Comparison of ENCODE assay signal across 8 cellular contexts in the genomic region with DNA sequence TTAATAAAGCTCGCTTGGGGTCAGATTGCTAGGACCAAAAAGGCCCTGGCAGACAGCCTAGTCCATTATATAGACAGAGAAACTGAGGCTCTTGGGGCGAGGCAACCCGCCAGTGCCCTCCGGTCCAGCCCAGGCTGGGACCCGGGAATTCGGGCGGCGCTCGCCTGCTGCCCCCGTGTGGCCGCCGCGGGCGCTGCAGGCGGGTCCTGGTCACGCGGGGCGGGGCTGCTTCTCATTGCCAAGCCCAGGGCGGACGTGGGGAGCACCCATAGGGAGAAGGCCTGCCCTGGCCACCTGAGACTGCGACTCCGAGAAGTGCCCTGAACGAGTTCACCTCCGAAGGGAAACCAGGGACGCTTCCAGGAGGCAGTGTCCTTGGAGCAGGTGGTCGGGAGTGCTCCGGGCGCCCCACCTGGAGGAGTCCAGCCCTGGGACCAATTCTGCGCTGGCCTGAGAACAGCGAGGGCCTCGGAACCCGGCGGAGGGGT. TPM values are rescaled to one million over a fixed set of nuclear protein-coding genes. Genes with fewer than 3 reads are reported as not detected.
DNase-seq lines count a peak whose midpoint lies in the region; ATAC-seq and TF ChIP-seq lines count a peak whose summit lies in the region.

No MANE protein-coding gene starts in this region.

- no peak overlapping the region for H3K27ac Mint-ChIP-seq in activated CD8-positive, alpha-beta T cell treated with anti-CD3 and anti-CD28 coated beads, Interleukin-2, amount 10 ng/mL, durations not matched to agents 7 days and 5 days
- no peak overlapping the region for H3K27ac Mint-ChIP-seq in effector memory CD8-positive, alpha-beta T cell

- no peaks in the 10 kb centered on the region for H3K4me1 Mint-ChIP-seq in activated CD8-positive, alpha-beta T cell treated with anti-CD3 and anti-CD28 coated beads, Interleukin-2, amount 10 ng/mL, durations not matched to agents 7 days and 5 days (ENCODE audit: low read depth)
- no peaks in the 10 kb centered on the region for H3K4me1 Mint-ChIP-seq in effector memory CD8-positive, alpha-beta T cell (ENCODE audit: low read depth in 2 of 2)

- peak; percentile 89 for ATAC-seq in activated CD8-positive, alpha-beta T cell treated with anti-CD3 and anti-CD28 coated beads, Interleukin-2, amount 10 ng/mL, durations not matched to agents 7 days and 5 days
- peak; percentile 97 for ATAC-seq in effector memory CD8-positive, alpha-beta T cell (replicated peaks)
- ATAC-seq in mucosa of descending colon (peak; percentile 93), GM21619 (IDR thresholded peaks at IDR 0.05; ENCODE audit: unreplicated experiment) (no peak)

- no peaks in the 10 kb centered on the region for H3K9me3 ChIP-seq in mucosa of descending colon

- H3K27me3 Mint-ChIP-seq in activated CD8-positive, alpha-beta T cell treated with anti-CD3 and anti-CD28 coated beads, Interleukin-2, amount 10 ng/mL, durations not matched to agents 7 days and 5 days (ENCODE audit: low read depth) = no peaks in the 10 kb centered on the region
- H3K27me3 Mint-ChIP-seq in effector memory CD8-positive, alpha-beta T cell = no peaks in the 10 kb centered on the region

- no peaks in the 10 kb centered on the region for H3K9me3 Mint-ChIP-seq in activated CD8-positive, alpha-beta T cell treated with anti-CD3 and anti-CD28 coated beads, Interleukin-2, amount 10 ng/mL, durations not matched to agents 7 days and 5 days (ENCODE audit: insufficient read depth)
- H3K9me3 Mint-ChIP-seq in effector memory CD8-positive, alpha-beta T cell = no peaks in the 10 kb centered on the region

- peak; percentile 99 for TF ChIP-seq CTCF in mucosa of descending colon (IDR thresholded peaks at IDR 0.05)

- no peaks in the 10 kb centered on the region for H3K36me3 Mint-ChIP-seq in activated CD8-positive, alpha-beta T cell treated with anti-CD3 and anti-CD28 coated beads, Interleukin-2, amount 10 ng/mL, durations not matched to agents 7 days and 5 days (ENCODE audit: low read depth)
- peaks cover 4% of the 10 kb centered on the region for H3K36me3 Mint-ChIP-seq in effector memory CD8-positive, alpha-beta T cell (ENCODE audit: insufficient read depth)

- peaks cover 5% of the 10 kb centered on the region for H3K4me1 ChIP-seq in mucosa of descending colon (ENCODE audit: low read depth)

- DNase-seq in SHP77 (lab: John Stamatoyannopoulos, UW) (peak; percentile 5 to 16), SHP77 treated with DMSO at 0.1 percent for 48 hours (lab: John Stamatoyannopoulos, UW) (no peak), NCI-H146 (lab: John Stamatoyannopoulos, UW) (peak; percentile 19), mucosa of descending colon (peak; percentile 73 to 87 (median 80))
- DNase-seq in activated CD8-positive, alpha-beta T cell treated with anti-CD3 and anti-CD28 coated beads, Interleukin-2, amount 10 ng/mL, durations not matched to agents 7 days and 5 days = peak; percentile 69
- peak; percentile 56 to 77 (median 76) for DNase-seq in effector memory CD8-positive, alpha-beta T cell
- DNase-seq in stimulated activated CD8-positive, alpha-beta memory T cell treated with anti-CD3 and anti-CD28 coated beads, Interleukin-4, amount 100 ng/mL, for 4 hours (ENCODE audit: low read depth in 2 of 2, low spot score in 1 of 2) = peak; percentile 24 to 42

- intact Hi-C loops in mucosa of descending colon (cut with DNase I, micrococcal nuclease) = loop anchor here in 1 of 2 donors (10.0 kb wide), 1 partner anchor 238 kb away; the partner anchor contains the start of gene BAIAP2L2

- H3K4me3 ChIP-seq in mucosa of descending colon = no peak overlapping the region

- CTCF ChIA-PET in activated CD8-positive, alpha-beta T cell treated with anti-CD3 and anti-CD28 coated beads, Interleukin-2, amount 10 ng/mL, durations not matched to agents 7 days and 5 days (lab: Charles Lee) = interaction anchor here (1.0 to 2.7 kb wide), 9 partner anchors 15 to 301 kb away, joined by 3 to 24 read pairs (median 4); no protein-coding TSS in a partner anchor

- POLR2A ChIA-PET in activated CD8-positive, alpha-beta T cell treated with anti-CD3 and anti-CD28 coated beads, Interleukin-2, amount 10 ng/mL, durations not matched to agents 7 days and 5 days (lab: Charles Lee) = no interaction called here

- H3K36me3 ChIP-seq in mucosa of descending colon (ENCODE audit: low read depth) = no peaks in the 10 kb centered on the region

- H3K4me3 Mint-ChIP-seq in activated CD8-positive, alpha-beta T cell treated with anti-CD3 and anti-CD28 coated beads, Interleukin-2, amount 10 ng/mL, durations not matched to agents 7 days and 5 days = no peak overlapping the region
- H3K4me3 Mint-ChIP-seq in effector memory CD8-positive, alpha-beta T cell = no peak overlapping the region

RNA-seq across cellular contexts. Expression of gene CSNK1E, which starts 36.0 kb away (rescaled TPM):
- 10 to 100 TPM; 74.7 to 82.9 TPM for total RNA-seq in activated CD8-positive, alpha-beta T cell treated with anti-CD3 and anti-CD28 coated beads, Interleukin-2, amount 10 ng/mL, durations not matched to agents 7 days and 5 days
- 100 to 1,000 TPM in 1 of 3 donors, 10 to 100 TPM in 2; 87.8 to 100 (median 89.8) TPM for total RNA-seq in mucosa of descending colon
